Comparison of ENCODE assay signal across 1 cellular context in the genomic region with DNA sequence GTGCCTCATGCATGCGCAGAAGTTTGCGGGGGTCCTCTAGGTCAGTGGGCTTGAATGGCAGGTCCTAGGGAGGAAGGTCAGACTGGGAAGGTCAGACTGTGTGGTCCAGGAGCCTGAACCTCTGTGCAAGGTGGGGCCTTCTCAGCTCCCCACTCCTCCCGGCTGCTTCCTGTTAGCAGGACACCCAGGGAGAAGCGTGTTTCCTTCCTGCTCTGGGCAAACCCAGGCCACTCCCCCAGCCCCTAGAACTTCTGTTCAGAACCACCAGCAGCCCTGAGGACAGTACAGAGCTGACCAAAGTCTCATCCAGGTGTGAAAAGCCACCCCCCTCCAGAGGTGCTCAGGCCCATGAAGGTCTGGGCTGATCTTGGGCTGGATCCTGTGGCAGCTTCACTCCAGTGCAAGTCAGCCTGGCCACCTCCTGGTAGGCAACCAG.
A peak's percentile ranks its signal among the peaks of the same experiment; 100 is the strongest.
TF ChIP-seq lines count a peak whose summit lies in the region.

No MANE protein-coding gene starts in this region.

TF ChIP-seq in K562, 482 proteins besides CTCF, POLR2A, EP300 and RAD21 (continued from another document):
- TF ChIP-seq, protein P1, sequence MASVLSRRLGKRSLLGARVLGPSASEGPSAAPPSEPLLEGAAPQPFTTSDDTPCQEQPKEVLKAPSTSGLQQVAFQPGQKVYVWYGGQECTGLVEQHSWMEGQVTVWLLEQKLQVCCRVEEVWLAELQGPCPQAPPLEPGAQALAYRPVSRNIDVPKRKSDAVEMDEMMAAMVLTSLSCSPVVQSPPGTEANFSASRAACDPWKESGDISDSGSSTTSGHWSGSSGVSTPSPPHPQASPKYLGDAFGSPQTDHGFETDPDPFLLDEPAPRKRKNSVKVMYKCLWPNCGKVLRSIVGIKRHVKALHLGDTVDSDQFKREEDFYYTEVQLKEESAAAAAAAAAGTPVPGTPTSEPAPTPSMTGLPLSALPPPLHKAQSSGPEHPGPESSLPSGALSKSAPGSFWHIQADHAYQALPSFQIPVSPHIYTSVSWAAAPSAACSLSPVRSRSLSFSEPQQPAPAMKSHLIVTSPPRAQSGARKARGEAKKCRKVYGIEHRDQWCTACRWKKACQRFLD (CRISPR knock-in tag; IDR thresholded peaks at IDR 0.05): 0 out of 2 replicates have a peak, but pooled peaks have one; percentile 4
- TF ChIP-seq EHMT2 (IDR thresholded peaks at IDR 0.05) (no peak), TCF7L2 (IDR thresholded peaks at IDR 0.05; ENCODE audit: low read depth, low read length) (no peak), NFATC3 (IDR thresholded peaks at IDR 0.05) (no peak), ZNF311 (CRISPR knock-in tag; IDR thresholded peaks at IDR 0.05) (peak; percentile 60; the same call in 1 of the 2 replicates), DPF2 (IDR thresholded peaks at IDR 0.05) (no peak), ZNF778 (CRISPR knock-in tag; IDR thresholded peaks at IDR 0.05) (no peak), ESRRA (IDR thresholded peaks at IDR 0.05; ENCODE audit: borderline replicate concordance, low read depth) (0 out of 2 replicates have a peak, but pooled peaks have one; percentile 41), KHSRP (IDR thresholded peaks at IDR 0.05) (no peak), MAZ (CRISPR knock-in tag; conservative IDR thresholded peaks at IDR 0.05 in 1 of 2, IDR thresholded peaks at IDR 0.05 in 1 of 2) (peak in 1 of 2 experiments; percentile 32; a peak in 1 of 4 replicates), E2F3 (CRISPR knock-in tag; IDR thresholded peaks at IDR 0.05) (no peak), PHTF2 (CRISPR knock-in tag; IDR thresholded peaks at IDR 0.05) (no peak), CXXC5 (CRISPR knock-in tag; IDR thresholded peaks at IDR 0.05) (peak; percentile 32; the same call in 1 of the 2 replicates), KDM4B (IDR thresholded peaks at IDR 0.05; ENCODE audit: borderline replicate concordance in 2 of 2, low read depth in 1 of 2) (0 out of 4 replicates have a peak, but pooled peaks of 1 of the 2 experiments have one; percentile 39), HDAC8 (tag; IDR thresholded peaks at IDR 0.05) (no peak), ZNF830 (CRISPR knock-in tag; IDR thresholded peaks at IDR 0.05) (0 out of 2 replicates have a peak, but pooled peaks have one; percentile 51), KAT7 (CRISPR knock-in tag; IDR thresholded peaks at IDR 0.05; ENCODE audit: borderline replicate concordance) (no peak), ELF2 (CRISPR knock-in tag; IDR thresholded peaks at IDR 0.05) (0 out of 2 replicates have a peak, but pooled peaks have one; percentile 3), ZNF583 (CRISPR knock-in tag; IDR thresholded peaks at IDR 0.05) (0 out of 2 replicates have a peak, but pooled peaks have one; percentile 50)
- TF ChIP-seq, protein P2, sequence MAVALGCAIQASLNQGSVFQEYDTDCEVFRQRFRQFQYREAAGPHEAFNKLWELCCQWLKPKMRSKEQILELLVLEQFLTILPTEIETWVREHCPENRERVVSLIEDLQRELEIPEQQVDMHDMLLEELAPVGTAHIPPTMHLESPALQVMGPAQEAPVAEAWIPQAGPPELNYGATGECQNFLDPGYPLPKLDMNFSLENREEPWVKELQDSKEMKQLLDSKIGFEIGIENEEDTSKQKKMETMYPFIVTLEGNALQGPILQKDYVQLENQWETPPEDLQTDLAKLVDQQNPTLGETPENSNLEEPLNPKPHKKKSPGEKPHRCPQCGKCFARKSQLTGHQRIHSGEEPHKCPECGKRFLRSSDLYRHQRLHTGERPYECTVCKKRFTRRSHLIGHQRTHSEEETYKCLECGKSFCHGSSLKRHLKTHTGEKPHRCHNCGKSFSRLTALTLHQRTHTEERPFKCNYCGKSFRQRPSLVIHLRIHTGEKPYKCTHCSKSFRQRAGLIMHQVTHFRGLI (CRISPR knock-in tag; IDR thresholded peaks at IDR 0.05): no peak
- TF ChIP-seq, protein P3, sequence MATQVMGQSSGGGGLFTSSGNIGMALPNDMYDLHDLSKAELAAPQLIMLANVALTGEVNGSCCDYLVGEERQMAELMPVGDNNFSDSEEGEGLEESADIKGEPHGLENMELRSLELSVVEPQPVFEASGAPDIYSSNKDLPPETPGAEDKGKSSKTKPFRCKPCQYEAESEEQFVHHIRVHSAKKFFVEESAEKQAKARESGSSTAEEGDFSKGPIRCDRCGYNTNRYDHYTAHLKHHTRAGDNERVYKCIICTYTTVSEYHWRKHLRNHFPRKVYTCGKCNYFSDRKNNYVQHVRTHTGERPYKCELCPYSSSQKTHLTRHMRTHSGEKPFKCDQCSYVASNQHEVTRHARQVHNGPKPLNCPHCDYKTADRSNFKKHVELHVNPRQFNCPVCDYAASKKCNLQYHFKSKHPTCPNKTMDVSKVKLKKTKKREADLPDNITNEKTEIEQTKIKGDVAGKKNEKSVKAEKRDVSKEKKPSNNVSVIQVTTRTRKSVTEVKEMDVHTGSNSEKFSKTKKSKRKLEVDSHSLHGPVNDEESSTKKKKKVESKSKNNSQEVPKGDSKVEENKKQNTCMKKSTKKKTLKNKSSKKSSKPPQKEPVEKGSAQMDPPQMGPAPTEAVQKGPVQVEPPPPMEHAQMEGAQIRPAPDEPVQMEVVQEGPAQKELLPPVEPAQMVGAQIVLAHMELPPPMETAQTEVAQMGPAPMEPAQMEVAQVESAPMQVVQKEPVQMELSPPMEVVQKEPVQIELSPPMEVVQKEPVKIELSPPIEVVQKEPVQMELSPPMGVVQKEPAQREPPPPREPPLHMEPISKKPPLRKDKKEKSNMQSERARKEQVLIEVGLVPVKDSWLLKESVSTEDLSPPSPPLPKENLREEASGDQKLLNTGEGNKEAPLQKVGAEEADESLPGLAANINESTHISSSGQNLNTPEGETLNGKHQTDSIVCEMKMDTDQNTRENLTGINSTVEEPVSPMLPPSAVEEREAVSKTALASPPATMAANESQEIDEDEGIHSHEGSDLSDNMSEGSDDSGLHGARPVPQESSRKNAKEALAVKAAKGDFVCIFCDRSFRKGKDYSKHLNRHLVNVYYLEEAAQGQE (CRISPR knock-in tag; IDR thresholded peaks at IDR 0.05; ENCODE audit: low read depth): 0 out of 2 replicates have a peak, but pooled peaks have one; percentile 40
- TF ChIP-seq, protein P4, sequence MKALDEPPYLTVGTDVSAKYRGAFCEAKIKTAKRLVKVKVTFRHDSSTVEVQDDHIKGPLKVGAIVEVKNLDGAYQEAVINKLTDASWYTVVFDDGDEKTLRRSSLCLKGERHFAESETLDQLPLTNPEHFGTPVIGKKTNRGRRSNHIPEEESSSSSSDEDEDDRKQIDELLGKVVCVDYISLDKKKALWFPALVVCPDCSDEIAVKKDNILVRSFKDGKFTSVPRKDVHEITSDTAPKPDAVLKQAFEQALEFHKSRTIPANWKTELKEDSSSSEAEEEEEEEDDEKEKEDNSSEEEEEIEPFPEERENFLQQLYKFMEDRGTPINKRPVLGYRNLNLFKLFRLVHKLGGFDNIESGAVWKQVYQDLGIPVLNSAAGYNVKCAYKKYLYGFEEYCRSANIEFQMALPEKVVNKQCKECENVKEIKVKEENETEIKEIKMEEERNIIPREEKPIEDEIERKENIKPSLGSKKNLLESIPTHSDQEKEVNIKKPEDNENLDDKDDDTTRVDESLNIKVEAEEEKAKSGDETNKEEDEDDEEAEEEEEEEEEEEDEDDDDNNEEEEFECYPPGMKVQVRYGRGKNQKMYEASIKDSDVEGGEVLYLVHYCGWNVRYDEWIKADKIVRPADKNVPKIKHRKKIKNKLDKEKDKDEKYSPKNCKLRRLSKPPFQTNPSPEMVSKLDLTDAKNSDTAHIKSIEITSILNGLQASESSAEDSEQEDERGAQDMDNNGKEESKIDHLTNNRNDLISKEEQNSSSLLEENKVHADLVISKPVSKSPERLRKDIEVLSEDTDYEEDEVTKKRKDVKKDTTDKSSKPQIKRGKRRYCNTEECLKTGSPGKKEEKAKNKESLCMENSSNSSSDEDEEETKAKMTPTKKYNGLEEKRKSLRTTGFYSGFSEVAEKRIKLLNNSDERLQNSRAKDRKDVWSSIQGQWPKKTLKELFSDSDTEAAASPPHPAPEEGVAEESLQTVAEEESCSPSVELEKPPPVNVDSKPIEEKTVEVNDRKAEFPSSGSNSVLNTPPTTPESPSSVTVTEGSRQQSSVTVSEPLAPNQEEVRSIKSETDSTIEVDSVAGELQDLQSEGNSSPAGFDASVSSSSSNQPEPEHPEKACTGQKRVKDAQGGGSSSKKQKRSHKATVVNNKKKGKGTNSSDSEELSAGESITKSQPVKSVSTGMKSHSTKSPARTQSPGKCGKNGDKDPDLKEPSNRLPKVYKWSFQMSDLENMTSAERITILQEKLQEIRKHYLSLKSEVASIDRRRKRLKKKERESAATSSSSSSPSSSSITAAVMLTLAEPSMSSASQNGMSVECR (CRISPR knock-in tag; IDR thresholded peaks at IDR 0.05): 0 out of 2 replicates have a peak, but pooled peaks have one; percentile 22
- TF ChIP-seq, protein P5, sequence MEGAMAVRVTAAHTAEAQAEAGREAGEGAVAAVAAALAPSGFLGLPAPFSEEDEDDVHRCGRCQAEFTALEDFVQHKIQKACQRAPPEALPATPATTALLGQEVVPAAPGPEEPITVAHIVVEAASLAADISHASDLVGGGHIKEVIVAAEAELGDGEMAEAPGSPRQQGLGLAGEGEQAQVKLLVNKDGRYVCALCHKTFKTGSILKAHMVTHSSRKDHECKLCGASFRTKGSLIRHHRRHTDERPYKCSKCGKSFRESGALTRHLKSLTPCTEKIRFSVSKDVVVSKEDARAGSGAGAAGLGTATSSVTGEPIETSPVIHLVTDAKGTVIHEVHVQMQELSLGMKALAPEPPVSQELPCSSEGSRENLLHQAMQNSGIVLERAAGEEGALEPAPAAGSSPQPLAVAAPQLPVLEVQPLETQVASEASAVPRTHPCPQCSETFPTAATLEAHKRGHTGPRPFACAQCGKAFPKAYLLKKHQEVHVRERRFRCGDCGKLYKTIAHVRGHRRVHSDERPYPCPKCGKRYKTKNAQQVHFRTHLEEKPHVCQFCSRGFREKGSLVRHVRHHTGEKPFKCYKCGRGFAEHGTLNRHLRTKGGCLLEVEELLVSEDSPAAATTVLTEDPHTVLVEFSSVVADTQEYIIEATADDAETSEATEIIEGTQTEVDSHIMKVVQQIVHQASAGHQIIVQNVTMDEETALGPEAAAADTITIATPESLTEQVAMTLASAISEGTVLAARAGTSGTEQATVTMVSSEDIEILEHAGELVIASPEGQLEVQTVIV (CRISPR knock-in tag; IDR thresholded peaks at IDR 0.05; ENCODE audit: borderline replicate concordance): no peak
- TF ChIP-seq, protein P6, sequence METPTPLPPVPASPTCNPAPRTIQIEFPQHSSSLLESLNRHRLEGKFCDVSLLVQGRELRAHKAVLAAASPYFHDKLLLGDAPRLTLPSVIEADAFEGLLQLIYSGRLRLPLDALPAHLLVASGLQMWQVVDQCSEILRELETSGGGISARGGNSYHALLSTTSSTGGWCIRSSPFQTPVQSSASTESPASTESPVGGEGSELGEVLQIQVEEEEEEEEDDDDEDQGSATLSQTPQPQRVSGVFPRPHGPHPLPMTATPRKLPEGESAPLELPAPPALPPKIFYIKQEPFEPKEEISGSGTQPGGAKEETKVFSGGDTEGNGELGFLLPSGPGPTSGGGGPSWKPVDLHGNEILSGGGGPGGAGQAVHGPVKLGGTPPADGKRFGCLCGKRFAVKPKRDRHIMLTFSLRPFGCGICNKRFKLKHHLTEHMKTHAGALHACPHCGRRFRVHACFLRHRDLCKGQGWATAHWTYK (CRISPR knock-in tag; IDR thresholded peaks at IDR 0.05): peak; percentile 67; the same call in 1 of the 2 replicates
